ENCODE assay signal across 1 cellular context in the genomic region with DNA sequence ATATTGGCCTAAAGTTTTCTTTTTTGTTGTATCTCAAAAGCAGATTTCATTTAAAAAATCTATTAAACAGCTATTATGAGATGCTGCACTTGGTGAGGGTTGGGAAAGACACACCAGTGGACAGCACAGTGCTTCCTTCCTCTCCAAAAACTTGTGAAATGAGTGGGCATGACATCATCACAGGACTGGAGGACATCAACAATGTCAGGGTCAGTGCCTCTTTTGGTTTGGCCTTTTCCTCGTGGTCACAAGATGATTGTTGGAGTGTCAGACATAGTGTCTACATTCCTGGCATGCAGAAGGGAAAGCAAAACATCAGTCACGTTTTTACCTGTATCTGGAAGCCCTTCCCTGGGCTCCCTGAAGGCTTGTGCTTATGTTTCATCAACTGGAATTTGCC.
TF ChIP-seq lines count a peak whose summit lies in the region.

No MANE protein-coding gene starts in this region.

TF ChIP-seq in HepG2, 621 proteins besides CTCF, POLR2A, EP300 and RAD21 (continued from another document and continues in another):
- peak; percentile 27; the same call in 1 of the 2 replicates for TF ChIP-seq SOX5 (CRISPR knock-in tag; IDR thresholded peaks at IDR 0.05; ENCODE audit: borderline replicate concordance)
- no peak for TF ChIP-seq PTBP1 (IDR thresholded peaks at IDR 0.05; ENCODE audit: low read depth, low read length, poor library complexity, severe bottlenecking)
- TF ChIP-seq CHD2 (IDR thresholded peaks at IDR 0.05; ENCODE audit: low read depth, low read length) = no peak
- no peak for TF ChIP-seq CC2D1A (CRISPR knock-in tag; IDR thresholded peaks at IDR 0.05)
- TF ChIP-seq ZNF337 (CRISPR knock-in tag; IDR thresholded peaks at IDR 0.05; ENCODE audit: borderline replicate concordance, low read depth) = no peak
- TF ChIP-seq, protein P1, sequence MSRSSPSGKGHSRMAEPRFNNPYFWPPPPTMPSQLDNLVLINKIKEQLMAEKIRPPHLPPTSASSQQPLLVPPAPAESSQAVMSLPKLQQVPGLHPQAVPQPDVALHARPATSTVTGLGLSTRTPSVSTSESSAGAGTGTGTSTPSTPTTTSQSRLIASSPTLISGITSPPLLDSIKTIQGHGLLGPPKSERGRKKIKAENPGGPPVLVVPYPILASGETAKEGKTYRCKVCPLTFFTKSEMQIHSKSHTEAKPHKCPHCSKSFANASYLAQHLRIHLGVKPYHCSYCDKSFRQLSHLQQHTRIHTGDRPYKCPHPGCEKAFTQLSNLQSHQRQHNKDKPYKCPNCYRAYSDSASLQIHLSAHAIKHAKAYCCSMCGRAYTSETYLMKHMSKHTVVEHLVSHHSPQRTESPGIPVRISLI (CRISPR knock-in tag; IDR thresholded peaks at IDR 0.05; ENCODE audit: borderline replicate concordance) = no peak
- no peak for TF ChIP-seq ZNF614 (CRISPR knock-in tag; IDR thresholded peaks at IDR 0.05; ENCODE audit: borderline replicate concordance)
- TF ChIP-seq ZSCAN12 (CRISPR knock-in tag; IDR thresholded peaks at IDR 0.05) = no peak
- no peak for TF ChIP-seq ZNF788 (CRISPR knock-in tag; IDR thresholded peaks at IDR 0.05; ENCODE audit: borderline replicate concordance)
- TF ChIP-seq ZNF670 (CRISPR knock-in tag; IDR thresholded peaks at IDR 0.05; ENCODE audit: borderline replicate concordance) = no peak
- no peak for TF ChIP-seq TBX2 (CRISPR knock-in tag; IDR thresholded peaks at IDR 0.05; ENCODE audit: borderline replicate concordance)
- no peak for TF ChIP-seq CBX1 (IDR thresholded peaks at IDR 0.05; ENCODE audit: low read depth)
- TF ChIP-seq SAP130 (CRISPR knock-in tag; IDR thresholded peaks at IDR 0.05; ENCODE audit: low read depth) = peak; percentile 38; the same call in 1 of the 2 replicates
- TF ChIP-seq ZNF577 (CRISPR knock-in tag; IDR thresholded peaks at IDR 0.05; ENCODE audit: borderline replicate concordance, low read depth) = no peak
- TF ChIP-seq ZNF160 (CRISPR knock-in tag; IDR thresholded peaks at IDR 0.05) = no peak
- no peak for TF ChIP-seq MED1 (CRISPR knock-in tag; IDR thresholded peaks at IDR 0.05)
- no peak for TF ChIP-seq TRIM22 (IDR thresholded peaks at IDR 0.05)
- TF ChIP-seq ELF1 (CRISPR knock-in tag; IDR thresholded peaks at IDR 0.05) = no peak
- TF ChIP-seq, protein P2, sequence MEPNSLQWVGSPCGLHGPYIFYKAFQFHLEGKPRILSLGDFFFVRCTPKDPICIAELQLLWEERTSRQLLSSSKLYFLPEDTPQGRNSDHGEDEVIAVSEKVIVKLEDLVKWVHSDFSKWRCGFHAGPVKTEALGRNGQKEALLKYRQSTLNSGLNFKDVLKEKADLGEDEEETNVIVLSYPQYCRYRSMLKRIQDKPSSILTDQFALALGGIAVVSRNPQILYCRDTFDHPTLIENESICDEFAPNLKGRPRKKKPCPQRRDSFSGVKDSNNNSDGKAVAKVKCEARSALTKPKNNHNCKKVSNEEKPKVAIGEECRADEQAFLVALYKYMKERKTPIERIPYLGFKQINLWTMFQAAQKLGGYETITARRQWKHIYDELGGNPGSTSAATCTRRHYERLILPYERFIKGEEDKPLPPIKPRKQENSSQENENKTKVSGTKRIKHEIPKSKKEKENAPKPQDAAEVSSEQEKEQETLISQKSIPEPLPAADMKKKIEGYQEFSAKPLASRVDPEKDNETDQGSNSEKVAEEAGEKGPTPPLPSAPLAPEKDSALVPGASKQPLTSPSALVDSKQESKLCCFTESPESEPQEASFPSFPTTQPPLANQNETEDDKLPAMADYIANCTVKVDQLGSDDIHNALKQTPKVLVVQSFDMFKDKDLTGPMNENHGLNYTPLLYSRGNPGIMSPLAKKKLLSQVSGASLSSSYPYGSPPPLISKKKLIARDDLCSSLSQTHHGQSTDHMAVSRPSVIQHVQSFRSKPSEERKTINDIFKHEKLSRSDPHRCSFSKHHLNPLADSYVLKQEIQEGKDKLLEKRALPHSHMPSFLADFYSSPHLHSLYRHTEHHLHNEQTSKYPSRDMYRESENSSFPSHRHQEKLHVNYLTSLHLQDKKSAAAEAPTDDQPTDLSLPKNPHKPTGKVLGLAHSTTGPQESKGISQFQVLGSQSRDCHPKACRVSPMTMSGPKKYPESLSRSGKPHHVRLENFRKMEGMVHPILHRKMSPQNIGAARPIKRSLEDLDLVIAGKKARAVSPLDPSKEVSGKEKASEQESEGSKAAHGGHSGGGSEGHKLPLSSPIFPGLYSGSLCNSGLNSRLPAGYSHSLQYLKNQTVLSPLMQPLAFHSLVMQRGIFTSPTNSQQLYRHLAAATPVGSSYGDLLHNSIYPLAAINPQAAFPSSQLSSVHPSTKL (CRISPR knock-in tag; IDR thresholded peaks at IDR 0.05) = peak; percentile 73
- TF ChIP-seq GATAD2A (CRISPR knock-in tag; IDR thresholded peaks at IDR 0.05) = peak; percentile 51; the same call in 1 of the 2 replicates
- no peak for TF ChIP-seq THAP11 (CRISPR knock-in tag; IDR thresholded peaks at IDR 0.05)
- no peak for TF ChIP-seq ZNF703 (CRISPR knock-in tag; IDR thresholded peaks at IDR 0.05; ENCODE audit: borderline replicate concordance)
- no peak for TF ChIP-seq MXD3 (CRISPR knock-in tag; IDR thresholded peaks at IDR 0.05)
- peak; percentile 33; the same call in 1 of the 2 replicates for TF ChIP-seq NCOA2 (CRISPR knock-in tag; IDR thresholded peaks at IDR 0.05)
- TF ChIP-seq ELF3 (CRISPR knock-in tag; IDR thresholded peaks at IDR 0.05) = 0 out of 2 replicates have a peak, but pooled peaks have one; percentile 21
- TF ChIP-seq RARA (CRISPR knock-in tag; IDR thresholded peaks at IDR 0.05) = peak; percentile 61
- no peak for TF ChIP-seq ZNF775 (CRISPR knock-in tag; IDR thresholded peaks at IDR 0.05; ENCODE audit: borderline replicate concordance)
- no peak for TF ChIP-seq ZNF350 (CRISPR knock-in tag; IDR thresholded peaks at IDR 0.05; ENCODE audit: borderline replicate concordance, low read depth)
- no peak for TF ChIP-seq NFIC (IDR thresholded peaks at IDR 0.05; ENCODE audit: low read length)
- no peak for TF ChIP-seq BHLHE40 (IDR thresholded peaks at IDR 0.05; ENCODE audit: low read length)
- no peak for TF ChIP-seq MXI1 (IDR thresholded peaks at IDR 0.05; ENCODE audit: borderline replicate concordance, low read depth, low read length)
- peak; percentile 75 for TF ChIP-seq CREB1 (IDR thresholded peaks at IDR 0.05)
- TF ChIP-seq CREB1 (CRISPR knock-in tag; IDR thresholded peaks at IDR 0.05) = no peak
- TF ChIP-seq, protein P3, sequence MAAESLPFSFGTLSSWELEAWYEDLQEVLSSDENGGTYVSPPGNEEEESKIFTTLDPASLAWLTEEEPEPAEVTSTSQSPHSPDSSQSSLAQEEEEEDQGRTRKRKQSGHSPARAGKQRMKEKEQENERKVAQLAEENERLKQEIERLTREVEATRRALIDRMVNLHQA (CRISPR knock-in tag; IDR thresholded peaks at IDR 0.05) = no peak
- peak; percentile 5; the same call in 1 of the 2 replicates for TF ChIP-seq BCL6 (CRISPR knock-in tag; IDR thresholded peaks at IDR 0.05)
- peak; percentile 38; the same call in 1 of the 2 replicates for TF ChIP-seq CEBPB (IDR thresholded peaks at IDR 0.05; ENCODE audit: borderline replicate concordance, low read depth, low read length)
- no peak for TF ChIP-seq SUZ12 (IDR thresholded peaks at IDR 0.05; ENCODE audit: low read depth, low read length)
- no peak for TF ChIP-seq ZNF430 (CRISPR knock-in tag; IDR thresholded peaks at IDR 0.05)
- TF ChIP-seq ZNF781 (CRISPR knock-in tag; IDR thresholded peaks at IDR 0.05; ENCODE audit: borderline replicate concordance, not compliant biosample characterization) = no peak
- no peak for TF ChIP-seq ZNF615 (CRISPR knock-in tag; IDR thresholded peaks at IDR 0.05; ENCODE audit: borderline replicate concordance)
- TF ChIP-seq, protein P4, sequence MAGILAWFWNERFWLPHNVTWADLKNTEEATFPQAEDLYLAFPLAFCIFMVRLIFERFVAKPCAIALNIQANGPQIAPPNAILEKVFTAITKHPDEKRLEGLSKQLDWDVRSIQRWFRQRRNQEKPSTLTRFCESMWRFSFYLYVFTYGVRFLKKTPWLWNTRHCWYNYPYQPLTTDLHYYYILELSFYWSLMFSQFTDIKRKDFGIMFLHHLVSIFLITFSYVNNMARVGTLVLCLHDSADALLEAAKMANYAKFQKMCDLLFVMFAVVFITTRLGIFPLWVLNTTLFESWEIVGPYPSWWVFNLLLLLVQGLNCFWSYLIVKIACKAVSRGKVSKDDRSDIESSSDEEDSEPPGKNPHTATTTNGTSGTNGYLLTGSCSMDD (CRISPR knock-in tag; IDR thresholded peaks at IDR 0.05) = no peak
- TF ChIP-seq TFE3 (CRISPR knock-in tag; IDR thresholded peaks at IDR 0.05) = 0 out of 2 replicates have a peak, but pooled peaks have one; percentile 45
- no peak for TF ChIP-seq IRF2 (CRISPR knock-in tag; IDR thresholded peaks at IDR 0.05)
- TF ChIP-seq THAP8 (CRISPR knock-in tag; IDR thresholded peaks at IDR 0.05; ENCODE audit: borderline replicate concordance) = no peak
- TF ChIP-seq ZNF616 (CRISPR knock-in tag; IDR thresholded peaks at IDR 0.05; ENCODE audit: low read depth) = no peak
- TF ChIP-seq, protein P5, sequence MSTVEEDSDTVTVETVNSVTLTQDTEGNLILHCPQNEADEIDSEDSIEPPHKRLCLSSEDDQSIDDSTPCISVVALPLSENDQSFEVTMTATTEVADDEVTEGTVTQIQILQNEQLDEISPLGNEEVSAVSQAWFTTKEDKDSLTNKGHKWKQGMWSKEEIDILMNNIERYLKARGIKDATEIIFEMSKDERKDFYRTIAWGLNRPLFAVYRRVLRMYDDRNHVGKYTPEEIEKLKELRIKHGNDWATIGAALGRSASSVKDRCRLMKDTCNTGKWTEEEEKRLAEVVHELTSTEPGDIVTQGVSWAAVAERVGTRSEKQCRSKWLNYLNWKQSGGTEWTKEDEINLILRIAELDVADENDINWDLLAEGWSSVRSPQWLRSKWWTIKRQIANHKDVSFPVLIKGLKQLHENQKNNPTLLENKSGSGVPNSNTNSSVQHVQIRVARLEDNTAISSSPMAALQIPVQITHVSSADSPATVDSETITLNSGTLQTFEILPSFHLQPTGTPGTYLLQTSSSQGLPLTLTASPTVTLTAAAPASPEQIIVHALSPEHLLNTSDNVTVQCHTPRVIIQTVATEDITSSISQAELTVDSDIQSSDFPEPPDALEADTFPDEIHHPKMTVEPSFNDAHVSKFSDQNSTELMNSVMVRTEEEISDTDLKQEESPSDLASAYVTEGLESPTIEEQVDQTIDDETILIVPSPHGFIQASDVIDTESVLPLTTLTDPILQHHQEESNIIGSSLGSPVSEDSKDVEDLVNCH (CRISPR knock-in tag; IDR thresholded peaks at IDR 0.05) = no peak
- no peak for TF ChIP-seq MLXIP (CRISPR knock-in tag; IDR thresholded peaks at IDR 0.05; ENCODE audit: borderline replicate concordance)
- no peak for TF ChIP-seq TEAD2 (CRISPR knock-in tag; IDR thresholded peaks at IDR 0.05)
- TF ChIP-seq ZNF101 (CRISPR knock-in tag; IDR thresholded peaks at IDR 0.05; ENCODE audit: borderline replicate concordance, low read depth) = no peak
- no peak for TF ChIP-seq ATRX (CRISPR knock-in tag; IDR thresholded peaks at IDR 0.05; ENCODE audit: borderline replicate concordance)
- no peak for TF ChIP-seq LCORL (IDR thresholded peaks at IDR 0.05)
- 0 out of 2 replicates have a peak, but pooled peaks have one; percentile 29 for TF ChIP-seq LCORL (CRISPR knock-in tag; IDR thresholded peaks at IDR 0.05)
- TF ChIP-seq RORA (CRISPR knock-in tag; IDR thresholded peaks at IDR 0.05) = no peak
- TF ChIP-seq ZNF232 (CRISPR knock-in tag; IDR thresholded peaks at IDR 0.05; ENCODE audit: borderline replicate concordance) = no peak
